Comparison of ENCODE assay signal across 26 cellular contexts in genomic region chr20:56934888-56935287, GRCh38.
DNase-seq lines count a peak whose midpoint lies in the region; ATAC-seq and TF ChIP-seq lines count a peak whose summit lies in the region.
"Had no signal": no experiment of that assay in that cellular context is flagged by ENCODE, and none has a peak within 500 bp of the region (broad histone marks: within the 10 kb centered on the region; RNA-seq: fewer than 3 reads in every experiment).

No MANE protein-coding gene starts in this region.

- DNase-seq in RPMI7951 (ENCODE audit: low read depth) (peak; percentile 56), endodermal cell (no peak), superior temporal gyrus (ENCODE audit: extremely low spot score) (peak; percentile 15), testis (no peak), cerebellar cortex (ENCODE audit: low spot score) (no peak)
- DNase-seq: Calu3; CD8-positive, alpha-beta memory T cell; DMS79 treated with DMSO at 0.1 percent for 48 hours; GF-D8; Karpas-422; NCI-H1092 treated with DMSO at 0.1 percent for 48 hours; NCI-H1436; NCI-H187; NCI-H2081 treated with DMSO at 0.1 percent for 48 hours; NCI-H2171; NCI-H226; NCI-H510A; NCI-H748 treated with DMSO at 0.1 percent for 48 hours; SJCRH30 had no signal

- H3K4me3 Mint-ChIP-seq in endodermal cell, result no peak overlapping the region
- H3K4me3 Mint-ChIP-seq: B cell; CD8-positive, alpha-beta memory T cell had no signal

- no peak overlapping the region for H3K9ac ChIP-seq in endodermal cell (ENCODE audit: extremely low read depth, low read length, poor library complexity, severe bottlenecking)

- intact Hi-C loops in testis (cut with DNase I; ENCODE audit: low total_unique reads), result no loop called here

- ATAC-seq in HG02623 (IDR thresholded peaks at IDR 0.05; ENCODE audit: unreplicated experiment) (no peak), HG02759 (IDR thresholded peaks at IDR 0.05; ENCODE audit: unreplicated experiment) (no peak)
- ATAC-seq: HepG2, Right ventricle myocardium inferior had no signal

- no peak for TF ChIP-seq POLR2A in testis (IDR thresholded peaks at IDR 0.05)

- H3K4me1 ChIP-seq in endodermal cell (ENCODE audit: control insufficient read depth, insufficient read depth, low read length) (no peaks in the 10 kb centered on the region), mesodermal cell (ENCODE audit: control insufficient read depth, insufficient read depth, low read length, poor library complexity, severe bottlenecking) (peaks cover 8% of the 10 kb centered on the region), testis (no peaks in the 10 kb centered on the region)
- H3K4me1 ChIP-seq: SJCRH30 had no signal

- H3K36me3 Mint-ChIP-seq in endodermal cell (ENCODE audit: low read depth), result no peaks in the 10 kb centered on the region

- no peaks in the 10 kb centered on the region for H3K4me1 Mint-ChIP-seq in endodermal cell
- H3K4me1 Mint-ChIP-seq: B cell; CD8-positive, alpha-beta memory T cell had no signal

- peaks cover 2% of the 10 kb centered on the region for H3K9me3 Mint-ChIP-seq in endodermal cell

- H3K27ac Mint-ChIP-seq in endodermal cell, result no peak overlapping the region
- H3K27ac Mint-ChIP-seq: B cell; CD8-positive, alpha-beta memory T cell had no signal

- H3K27ac ChIP-seq in endodermal cell (ENCODE audit: low read depth, low read length), result peak overlapping the region; percentile 44
- H3K27ac ChIP-seq in mesodermal cell (ENCODE audit: low read depth, low read length, severe bottlenecking), result peak overlapping the region; percentile 67
- H3K27ac ChIP-seq in testis, result no peak overlapping the region
- H3K27ac ChIP-seq: C4-2B, SJCRH30 had no signal

- H3K27me3 ChIP-seq in endodermal cell (ENCODE audit: control insufficient read depth, insufficient read depth, low read length, poor library complexity, severe bottlenecking), result peaks cover 15% of the 10 kb centered on the region
- no peaks in the 10 kb centered on the region for H3K27me3 ChIP-seq in testis

- WGBS in endodermal cell (ENCODE audit: insufficient coverage in 1 of 2, insufficient read length in 1 of 2), 2 experiments, result 93 to 94% methylated on average over 6 of the region's 6 CpGs
- WGBS in mesodermal cell (ENCODE audit: insufficient coverage in 2 of 2), 2 experiments, result 82 to 90% methylated on average over 4 of the region's 6 CpGs
- WGBS in testis, 2 donors, result 54 to 64% methylated on average over 6 of the region's 6 CpGs

- no peak for TF ChIP-seq CTCF in endodermal cell (conservative IDR thresholded peaks at IDR 0.05)
- no peak for TF ChIP-seq CTCF in testis (IDR thresholded peaks at IDR 0.05)

- H3K9me3 ChIP-seq in endodermal cell (ENCODE audit: control insufficient read depth, low read length) (no peaks in the 10 kb centered on the region), mesodermal cell (ENCODE audit: control insufficient read depth, low read length) (no peaks in the 10 kb centered on the region), testis (no peaks in the 10 kb centered on the region)

- H3K4me3 ChIP-seq in endodermal cell (ENCODE audit: low read length) (no peak overlapping the region), mesodermal cell (ENCODE audit: extremely low read depth, insufficient read depth, low read length, poor library complexity, severe bottlenecking) (no peak overlapping the region), testis (no peak overlapping the region)
- H3K4me3 ChIP-seq: SJCRH30 had no signal

- H3K27me3 Mint-ChIP-seq in endodermal cell (ENCODE audit: insufficient read depth), result peaks cover 13% of the 10 kb centered on the region

- H3K36me3 ChIP-seq in endodermal cell (ENCODE audit: control insufficient read depth, insufficient read depth, low read length) (no peaks in the 10 kb centered on the region), mesodermal cell (ENCODE audit: control insufficient read depth, insufficient read depth, low read length) (no peaks in the 10 kb centered on the region), testis (ENCODE audit: low read depth, missing control alignments) (no peaks in the 10 kb centered on the region)
- H3K36me3 ChIP-seq: SJCRH30 had no signal

Comparison
In these comparisons a context has a peak if more than half of its experiments do, and no peak if none do; other contexts are left out.
1. DNase-seq: peak in RPMI7951 (single experiment) and superior temporal gyrus (single experiment); none in endodermal cell (single experiment), testis (single experiment) and cerebellar cortex (single experiment).
2. H3K27ac ChIP-seq: peak in endodermal cell (single experiment) and mesodermal cell (single experiment); none in testis (0 of 2).